In genomic region chr6:16762547-16763477, GRCh38 we compare ENCODE assay signal across 8 cellular contexts. TPM values are rescaled to one million over a fixed set of nuclear protein-coding genes. Genes with fewer than 3 reads are reported as not detected.
DNase-seq lines count a peak whose midpoint lies in the region; ATAC-seq, FAIRE-seq and TF ChIP-seq lines count a peak whose summit lies in the region.

No MANE protein-coding gene starts in this region.

- H3K4me1 Mint-ChIP-seq in CD4-positive, alpha-beta T cell (ENCODE audit: low read depth), result peaks cover 55% of the 10 kb centered on the region
- peaks cover 23% of the 10 kb centered on the region for H3K4me1 Mint-ChIP-seq in neural progenitor cell

- no peaks in the 10 kb centered on the region for H3K79me2 ChIP-seq in neural progenitor cell (ENCODE audit: low read depth)

- peak; percentile 98 for FAIRE-seq in GM19239 (lab: Jason Lieb, UNC)
- FAIRE-seq in RCC 7860 (lab: Jason Lieb, UNC), result peak; percentile 75

- TF ChIP-seq POLR2A in upper lobe of left lung (IDR thresholded peaks at IDR 0.05), result no peak

- peak overlapping the region; percentile 84 for H3K4me2 ChIP-seq in neural progenitor cell

- peak in 9 of 10 experiments; percentile 26 to 75 (median 54) for DNase-seq in CD4-positive, alpha-beta T cell
- no peak for DNase-seq in GM19239 (ENCODE audit: insufficient read length, low spot score)
- DNase-seq in RCC 7860 (ENCODE audit: low spot score), result peak; percentile 85
- DNase-seq in activated effector memory CD4-positive, alpha-beta T cell treated with Interleukin-2 at 50 U/mL for 16 hours, result peak; percentile 37
- peak; percentile 73 for DNase-seq in fibroblast of the conjunctiva (ENCODE audit: low read depth)
- peak; percentile 47 for DNase-seq in neural progenitor cell (ENCODE audit: low spot score)
- DNase-seq in upper lobe of left lung, result peak; percentile 80 to 87

- H3K4me1 ChIP-seq in neural progenitor cell (peaks cover 20% of the 10 kb centered on the region), upper lobe of left lung (peaks cover 14 to 32% (median 24%) of the 10 kb centered on the region in 4 donors)

- peak overlapping the region; percentile 74 for H2AFZ ChIP-seq in neural progenitor cell (replicated peaks)

- ATAC-seq in CD4-positive, alpha-beta T cell (ENCODE audit: poor library complexity), result peak; percentile 27
- ATAC-seq in HG03571 (IDR thresholded peaks at IDR 0.05; ENCODE audit: unreplicated experiment), result peak; percentile 38
- peak; percentile 34 to 42 for ATAC-seq in upper lobe of left lung (ENCODE audit: low FRiP score in 2 of 2)

- no peak overlapping the region for H3K9ac ChIP-seq in neural progenitor cell

- POLR2A ChIA-PET in CD4-positive, alpha-beta T cell (lab: Charles Lee), result interaction anchor here (0.6 to 4.1 kb wide), 31 partner anchors 8 to 944 kb away, joined by 3 to 33 read pairs (median 6); partner anchors contain the start of genes MYLIP and NUP153

- H3K9me3 Mint-ChIP-seq in CD4-positive, alpha-beta T cell, result no peaks in the 10 kb centered on the region
- no peaks in the 10 kb centered on the region for H3K9me3 Mint-ChIP-seq in neural progenitor cell

- peaks cover 37% of the 10 kb centered on the region for H3F3A ChIP-seq in neural progenitor cell (ENCODE audit: low read depth)

- peak; percentile 43 for TF ChIP-seq CTCF in CD4-positive, alpha-beta T cell (IDR thresholded peaks at IDR 0.05)
- TF ChIP-seq CTCF in neural progenitor cell (IDR thresholded peaks at IDR 0.05) (peak; percentile 71), upper lobe of left lung (IDR thresholded peaks at IDR 0.05) (peak; percentile 46 to 76 (median 68))

- peaks cover 35% of the 10 kb centered on the region for H3K36me3 Mint-ChIP-seq in CD4-positive, alpha-beta T cell (ENCODE audit: low read depth)
- no peaks in the 10 kb centered on the region for H3K36me3 Mint-ChIP-seq in neural progenitor cell

- peak overlapping the region; percentile 80 for H3K4me3 ChIP-seq in neural progenitor cell
- peak overlapping the region; percentile 56 to 96 (median 79) for H3K4me3 ChIP-seq in upper lobe of left lung

- intact Hi-C loops in CD4-positive, alpha-beta T cell (cut with DNase I, micrococcal nuclease), result loop anchor here (1.0 to 10.0 kb wide), 12 partner anchors 51 to 1502 kb away; partner anchors contain the start of genes NUP153 (in 2 of the 2), DEK (in 1 of the 2), KDM1B (in 1 of the 2) and TPMT (in 1 of the 2)

- 1 to 4% methylated on average over 26 to 31 of the region's 32 CpGs for WGBS in upper lobe of left lung, 2 donors

- CTCF ChIA-PET in CD4-positive, alpha-beta T cell (lab: Charles Lee), result interaction anchor here (0.7 to 3.4 kb wide), 47 partner anchors 8 to 446 kb away, joined by 3 to 18 read pairs (median 4); no protein-coding TSS in a partner anchor

- H3K36me3 ChIP-seq in neural progenitor cell (no peaks in the 10 kb centered on the region), upper lobe of left lung (no peaks in the 10 kb centered on the region)

- no peak for TF ChIP-seq EP300 in upper lobe of left lung (IDR thresholded peaks at IDR 0.05)

- peaks cover 22% of the 10 kb centered on the region for H4K20me1 ChIP-seq in neural progenitor cell (ENCODE audit: low read depth)

- no peaks in the 10 kb centered on the region for H3K9me3 ChIP-seq in CD4-positive, alpha-beta T cell (ENCODE audit: control insufficient read depth, low read length)
- no peaks in the 10 kb centered on the region for H3K9me3 ChIP-seq in neural progenitor cell (ENCODE audit: low read depth)
- H3K9me3 ChIP-seq in upper lobe of left lung, result no peaks in the 10 kb centered on the region

- H3K27ac ChIP-seq in CD4-positive, alpha-beta T cell (ENCODE audit: low read depth, low read length), result peak overlapping the region; percentile 98
- H3K27ac ChIP-seq in neural progenitor cell, result no peak overlapping the region
- H3K27ac ChIP-seq in upper lobe of left lung, result peak overlapping the region; percentile 97 to 100 (median 98)

- H3K4me3 Mint-ChIP-seq in CD4-positive, alpha-beta T cell, result peak overlapping the region; percentile 99
- H3K4me3 Mint-ChIP-seq in neural progenitor cell, result peak overlapping the region; percentile 98

- H3K27me3 Mint-ChIP-seq in CD4-positive, alpha-beta T cell, result peaks cover 4% of the 10 kb centered on the region
- H3K27me3 Mint-ChIP-seq in neural progenitor cell (ENCODE audit: insufficient read depth, low read depth), result peaks cover 12% of the 10 kb centered on the region

- peak overlapping the region; percentile 98 for H3K27ac Mint-ChIP-seq in CD4-positive, alpha-beta T cell
- no peak overlapping the region for H3K27ac Mint-ChIP-seq in neural progenitor cell

- no peaks in the 10 kb centered on the region for H3K27me3 ChIP-seq in CD4-positive, alpha-beta T cell (ENCODE audit: control insufficient read depth, insufficient read depth, low read length)
- H3K27me3 ChIP-seq in neural progenitor cell (peaks cover 46% of the 10 kb centered on the region), upper lobe of left lung (no peaks in the 10 kb centered on the region)

RNA-seq across cellular contexts. Expression of gene ATXN1, which starts 1.6 kb away (rescaled TPM):
- total RNA-seq in CD4-positive, alpha-beta T cell, result 10 to 100 TPM; 74.2 to 76.7 TPM
- total RNA-seq in neural progenitor cell (ENCODE audit: low replicate concordance), result 2.8 and 3.6 TPM in 2 replicates
- 100 to 1,000 TPM in 1 of 6 donors, 10 to 100 TPM in 5; 44.2 to 106 (median 71.7) TPM for total RNA-seq in upper lobe of left lung
